26 cellular contexts compared by ENCODE assay signal in the genomic region with DNA sequence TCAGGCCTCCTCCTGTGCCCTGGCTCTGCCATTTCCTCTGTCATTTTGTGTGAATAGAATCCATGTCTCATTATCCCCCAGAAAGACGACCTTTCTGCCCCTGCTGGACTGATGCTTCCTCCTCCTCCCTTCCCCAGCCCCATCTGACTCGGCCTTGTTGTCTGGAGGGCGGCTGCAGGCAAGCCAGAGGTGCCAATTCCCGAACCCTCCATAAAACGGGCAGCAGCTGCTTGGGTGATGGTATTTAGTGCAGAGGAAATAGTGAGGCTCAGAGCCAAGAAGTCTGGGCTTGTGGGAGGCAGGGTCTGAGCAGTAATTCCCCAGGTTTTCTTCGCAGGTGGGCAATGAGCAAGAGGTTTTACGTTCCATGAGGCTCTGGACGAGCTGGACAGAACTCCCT.
DNase-seq lines count a peak whose midpoint lies in the region; ATAC-seq, FAIRE-seq and TF ChIP-seq lines count a peak whose summit lies in the region.
"Had no signal": no experiment of that assay in that cellular context is flagged by ENCODE, and none has a peak within 500 bp of the region (broad histone marks: within the 10 kb centered on the region; RNA-seq: fewer than 3 reads in every experiment).

No MANE protein-coding gene starts in this region.

- no peaks in the 10 kb centered on the region for H3K27me3 Mint-ChIP-seq in astrocyte (ENCODE audit: low read depth, unreplicated experiment)

- peaks cover 13% of the 10 kb centered on the region for H3K4me1 Mint-ChIP-seq in astrocyte (ENCODE audit: low read depth, unreplicated experiment)

- no peak for TF ChIP-seq POLR2A in endothelial cell of umbilical vein (IDR thresholded peaks at IDR 0.05; ENCODE audit: low read depth, low read length)
- no peak for TF ChIP-seq POLR2A in erythroblast (IDR thresholded peaks at IDR 0.05; ENCODE audit: low read length)

- ATAC-seq in GM19467 (IDR thresholded peaks at IDR 0.05; ENCODE audit: unreplicated experiment): no peak
- ATAC-seq: HCT116 had no signal

- H3K4me3 ChIP-seq in BLaER1: no peak overlapping the region
- no peak overlapping the region for H3K4me3 ChIP-seq in astrocyte (ENCODE audit: insufficient read depth, low read depth, low read length)
- no peak overlapping the region for H3K4me3 ChIP-seq in endothelial cell of umbilical vein (replicated peaks in 1 of 3; ENCODE audit: insufficient read depth in 1 of 3, low read depth in 1 of 3, low read length in 3 of 3)
- H3K4me3 ChIP-seq in osteoblast (ENCODE audit: insufficient read depth, low read length): no peak overlapping the region
- H3K4me3 ChIP-seq: SJSA1 had no signal

- H3K9ac ChIP-seq in BLaER1: no peak overlapping the region
- no peak overlapping the region for H3K9ac ChIP-seq in astrocyte (ENCODE audit: low read length)
- H3K9ac ChIP-seq in endothelial cell of umbilical vein (replicated peaks; ENCODE audit: extremely low read depth, insufficient read depth, low read length): no peak overlapping the region

- H3K9me1 ChIP-seq in endothelial cell of umbilical vein (replicated peaks; ENCODE audit: control insufficient read depth, extremely low read depth, insufficient read depth, low read length): no peaks in the 10 kb centered on the region

- H2AFZ ChIP-seq in astrocyte (ENCODE audit: low read depth, low read length) (no peak overlapping the region), endothelial cell of umbilical vein (ENCODE audit: low read depth, low read length) (no peak overlapping the region), osteoblast (ENCODE audit: low read length) (no peak overlapping the region)

- H3K36me3 Mint-ChIP-seq in astrocyte (ENCODE audit: low read depth, unreplicated experiment): peaks cover 50% of the 10 kb centered on the region

- CTCF ChIA-PET in endothelial cell of umbilical vein (lab: Charles Lee): interaction anchor here (1.2 to 2.3 kb wide), 5 partner anchors 8 to 189 kb away, joined by 4 to 12 read pairs (median 5); no protein-coding TSS in a partner anchor

- H3K4me2 ChIP-seq in BLaER1 (peak overlapping the region; percentile 31; the same call in 1 of the 2 replicates), astrocyte (ENCODE audit: low read length) (no peak overlapping the region), endothelial cell of umbilical vein (ENCODE audit: insufficient read depth, low read length) (no peak overlapping the region), osteoblast (ENCODE audit: insufficient read depth, low read length) (no peak overlapping the region)

- H3K27ac Mint-ChIP-seq in astrocyte (ENCODE audit: unreplicated experiment): peak overlapping the region; percentile 37

- FAIRE-seq in astrocyte (lab: Jason Lieb, UNC) (no peak), endothelial cell of umbilical vein (lab: Jason Lieb, UNC) (no peak), D721Med (lab: Jason Lieb, UNC) (no peak)
- FAIRE-seq: G401.6 had no signal

- dilution Hi-C loops in endothelial cell of umbilical vein (cut with MboI; ENCODE audit: extremely low pct_ligation_motif_present, low sequenced_read_pairs): no loop called here

- H3K27ac ChIP-seq in BLaER1 (no peak overlapping the region), astrocyte (ENCODE audit: low read depth, low read length) (no peak overlapping the region), endothelial cell of umbilical vein (ENCODE audit: insufficient read depth, low read depth, low read length) (no peak overlapping the region), osteoblast (ENCODE audit: low read depth, low read length) (no peak overlapping the region)
- H3K27ac ChIP-seq: HL-60, SJSA1 had no signal

- peaks cover 7% of the 10 kb centered on the region for H3K9me3 Mint-ChIP-seq in astrocyte (ENCODE audit: unreplicated experiment)

- H3K79me2 ChIP-seq in astrocyte (ENCODE audit: insufficient read depth, low read length) (no peaks in the 10 kb centered on the region), endothelial cell of umbilical vein (ENCODE audit: control insufficient read depth, insufficient read depth, low read length) (no peaks in the 10 kb centered on the region), osteoblast (ENCODE audit: insufficient read depth, low read length) (no peaks in the 10 kb centered on the region)

- intact Hi-C loops in endothelial cell of umbilical vein (cut with micrococcal nuclease): no loop called here
- intact Hi-C loops in posterior vena cava (cut with DNase I): no loop called here

- DNase-seq in astrocyte (ENCODE audit: low read depth): no peak
- DNase-seq in endothelial cell of umbilical vein (ENCODE audit: low read depth, low spot score): peak; percentile 76
- DNase-seq in osteoblast (ENCODE audit: insufficient read length, low spot score, missing footprints): peak; percentile 67
- no peak for DNase-seq in posterior vena cava (ENCODE audit: low spot score)
- no peak for DNase-seq in erythroblast (lab: John Stamatoyannopoulos, UW)
- DNase-seq in D721Med (ENCODE audit: insufficient read length, low spot score): no peak
- DNase-seq: 8988T, ACHN, BE2C, Calu3, DMS53, NCI-H1092 treated with DMSO at 0.1 percent for 48 hours, NCI-H1436 treated with DMSO at 0.1 percent for 48 hours, NCI-H187 treated with DMSO at 0.1 percent for 48 hours, NCI-H2107, NCI-H446, NCI-H526, NCI-H82, Right ventricle myocardium superior, RPMI8226 had no signal

- POLR2A ChIA-PET in endothelial cell of umbilical vein (lab: Charles Lee): no interaction called here

- H3K4me3 Mint-ChIP-seq in astrocyte (ENCODE audit: unreplicated experiment): no peak overlapping the region

- TF ChIP-seq CTCF in astrocyte (IDR thresholded peaks at IDR 0.05; ENCODE audit: insufficient read depth, low read depth, low read length) (no peak), endothelial cell of umbilical vein (IDR thresholded peaks at IDR 0.05; ENCODE audit: extremely low read depth in 1 of 2, insufficient read depth in 1 of 2, low read depth in 1 of 2, low read length in 2 of 2) (no peak), osteoblast (IDR thresholded peaks at IDR 0.05; ENCODE audit: extremely low read depth, low read depth, low read length) (no peak), D721Med (IDR thresholded peaks at IDR 0.05; ENCODE audit: insufficient read depth, missing control alignments) (no peak)

- BruUV-seq in endothelial cell of umbilical vein (replicated peaks; lab: Mats Ljungman, UMichigan): no TSS peak

- no peaks in the 10 kb centered on the region for H3K27me3 ChIP-seq in BLaER1
- no peaks in the 10 kb centered on the region for H3K27me3 ChIP-seq in astrocyte (ENCODE audit: insufficient read depth, low read length)
- H3K27me3 ChIP-seq in endothelial cell of umbilical vein (ENCODE audit: control insufficient read depth in 2 of 2, insufficient read depth in 2 of 2, low read length in 2 of 2): no peaks in the 10 kb centered on the region
- no peaks in the 10 kb centered on the region for H3K27me3 ChIP-seq in osteoblast (ENCODE audit: insufficient read depth, low read length)
- H3K27me3 ChIP-seq: BE2C, SJSA1 had no signal

- peaks cover 42% of the 10 kb centered on the region for H3K4me1 ChIP-seq in BLaER1
- peaks cover 31% of the 10 kb centered on the region for H3K4me1 ChIP-seq in astrocyte (ENCODE audit: insufficient read depth, low read length)
- peaks cover 32% of the 10 kb centered on the region for H3K4me1 ChIP-seq in endothelial cell of umbilical vein (ENCODE audit: control insufficient read depth, extremely low read depth, insufficient read depth, low read length)
- peaks cover 38% of the 10 kb centered on the region for H3K4me1 ChIP-seq in osteoblast (ENCODE audit: insufficient read depth, low read length)
- H3K4me1 ChIP-seq: BE2C had no signal

- H4K20me1 ChIP-seq in BLaER1 (no peaks in the 10 kb centered on the region), astrocyte (ENCODE audit: insufficient read depth, low read length) (no peaks in the 10 kb centered on the region), endothelial cell of umbilical vein (replicated peaks; ENCODE audit: control insufficient read depth, extremely low read depth, insufficient read depth, low read length) (no peaks in the 10 kb centered on the region), osteoblast (ENCODE audit: insufficient read depth, low read length) (peaks cover 15% of the 10 kb centered on the region)

- H3K36me3 ChIP-seq in BLaER1 (no peaks in the 10 kb centered on the region), astrocyte (ENCODE audit: insufficient read depth, low read length) (peaks cover 10% of the 10 kb centered on the region), endothelial cell of umbilical vein (ENCODE audit: control insufficient read depth in 2 of 2, extremely low read depth in 1 of 2, insufficient read depth in 2 of 2, low read length in 2 of 2) (no peaks in the 10 kb centered on the region), osteoblast (ENCODE audit: insufficient read depth, low read length) (peaks cover 83% of the 10 kb centered on the region)
- H3K36me3 ChIP-seq: BE2C, SJSA1 had no signal

- H3K9me3 ChIP-seq in BLaER1: peaks cover 9% of the 10 kb centered on the region
- peaks cover 2% of the 10 kb centered on the region for H3K9me3 ChIP-seq in astrocyte (ENCODE audit: insufficient read depth, low read depth, low read length)
- H3K9me3 ChIP-seq in endothelial cell of umbilical vein (replicated peaks; ENCODE audit: control insufficient read depth, insufficient read depth, low read length): no peaks in the 10 kb centered on the region
- peaks cover 8% of the 10 kb centered on the region for H3K9me3 ChIP-seq in osteoblast (ENCODE audit: low read depth, low read length)
- H3K9me3 ChIP-seq: BE2C had no signal

TF ChIP-seq in endothelial cell of umbilical vein, 7 proteins besides CTCF, POLR2A, EP300 and RAD21:
- TF ChIP-seq GATA2 (IDR thresholded peaks at IDR 0.05; ENCODE audit: insufficient read depth, insufficient read length, low read depth, low read length) (no peak), JUN (IDR thresholded peaks at IDR 0.05; ENCODE audit: borderline replicate concordance, insufficient read depth, insufficient read length, low read depth) (no peak), EZH2 (IDR thresholded peaks at IDR 0.05; ENCODE audit: borderline replicate concordance, low read depth, low read length, severe bottlenecking) (no peak), POLR2AphosphoS5 (IDR thresholded peaks at IDR 0.05; ENCODE audit: insufficient read depth, low read depth, low read length) (no peak), FOS (IDR thresholded peaks at IDR 0.05; ENCODE audit: borderline replicate concordance, insufficient read depth, low read length) (no peak), MYC (IDR thresholded peaks at IDR 0.05; ENCODE audit: low read depth, low read length) (no peak)
- TF ChIP-seq, protein P1, sequence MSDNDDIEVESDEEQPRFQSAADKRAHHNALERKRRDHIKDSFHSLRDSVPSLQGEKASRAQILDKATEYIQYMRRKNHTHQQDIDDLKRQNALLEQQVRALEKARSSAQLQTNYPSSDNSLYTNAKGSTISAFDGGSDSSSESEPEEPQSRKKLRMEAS (IDR thresholded peaks at IDR 0.05; ENCODE audit: insufficient read depth, insufficient read length): no peak

Comparison
In these comparisons a context has a peak if more than half of its experiments do, and no peak if none do; other contexts are left out.
1. DNase-seq: peak in endothelial cell of umbilical vein (single experiment) and osteoblast (single experiment); none in astrocyte (single experiment), posterior vena cava (single experiment), erythroblast (0 of 2) and D721Med (single experiment).